Comparison of ENCODE assay signal across 27 cellular contexts in genomic region chr10:54826994-54827560, GRCh38. TPM values are rescaled to one million over a fixed set of nuclear protein-coding genes. Genes with fewer than 3 reads are reported as not detected.
"Had no signal": no experiment of that assay in that cellular context is flagged by ENCODE, and none has a peak within 500 bp of the region (broad histone marks: within the 10 kb centered on the region; RNA-seq: fewer than 3 reads in every experiment).

No MANE protein-coding gene starts in this region.

- H3K4me1 ChIP-seq: ascending aorta had no signal

- H3K27ac ChIP-seq: ascending aorta, cardiac muscle cell, VCaP had no signal

- ATAC-seq: activated CD8-positive, alpha-beta memory T cell treated with anti-CD3 and anti-CD28 coated beads, Interleukin-2, amount 10 ng/mL, durations not matched to agents 7 days and 5 days; activated CD8-positive, alpha-beta T cell treated with anti-CD3 and anti-CD28 coated beads, Interleukin-2, amount 10 ng/mL, durations not matched to agents 7 days and 5 days; activated naive CD8-positive, alpha-beta T cell treated with anti-CD3 and anti-CD28 coated beads, Interleukin-2, amount 50 U/mL, for 24 hours had no signal

- DNase-seq: activated B cell treated with CpG ODN at 0.5 μM for 24 hours; activated CD4-positive, alpha-beta memory T cell treated with anti-CD3 and anti-CD28 coated beads, Interleukin-2, amount 10 ng/mL, durations not matched to agents 7 days and 5 days; activated CD4-positive, alpha-beta T cell treated with anti-CD3 and anti-CD28 coated beads for 4 hours; activated CD4-positive, alpha-beta T cell treated with anti-CD3 and anti-CD28 coated beads, Interleukin-2, amount 10 ng/mL, durations not matched to agents 7 days and 5 days; activated CD4-positive, alpha-beta T cell treated with anti-CD3 and anti-CD28 coated beads, Interleukin-2, amount 50 U/mL, for 48 hours; activated CD4-positive, CD25-positive, alpha-beta regulatory T cell treated with anti-CD3 and anti-CD28 coated beads, Interleukin-2, amount 50 U/mL, for 72 hours; activated CD8-positive, alpha-beta memory T cell treated with anti-CD3 and anti-CD28 coated beads for 24 hours; activated CD8-positive, alpha-beta memory T cell treated with anti-CD3 and anti-CD28 coated beads, Interleukin-2, amount 10 ng/mL, durations not matched to agents 7 days and 5 days; activated CD8-positive, alpha-beta memory T cell treated with anti-CD3 and anti-CD28 coated beads, Interleukin-2, amount 50 U/mL, for 48 hours; activated CD8-positive, alpha-beta T cell treated with anti-CD3 and anti-CD28 coated beads, Interleukin-2, amount 10 ng/mL, durations not matched to agents 7 days and 5 days; activated effector memory CD4-positive, alpha-beta T cell treated with Interleukin-2 at 50 U/mL for 16 hours; activated gamma-delta T cell; activated naive CD4-positive, alpha-beta T cell treated with anti-CD3 and anti-CD28 coated beads, Interleukin-2, amount 10 ng/mL, durations not matched to agents 7 days and 5 days; activated naive CD4-positive, alpha-beta T cell treated with Interleukin-2 at 50 U/mL for 16 hours; activated naive CD8-positive, alpha-beta T cell treated with anti-CD3 and anti-CD28 coated beads, Interleukin-2, amount 10 ng/mL, durations not matched to agents 7 days and 5 days; activated naive CD8-positive, alpha-beta T cell treated with anti-CD3 and anti-CD28 coated beads, Interleukin-2, amount 50 U/mL, for 24 hours; activated T-cell treated with anti-CD3 and anti-CD28 coated beads, Interleukin-2, amount 50 U/mL, for 24 hours; activated T-cell treated with anti-CD3 and anti-CD28 coated beads, Interleukin-2, amount 50 U/mL, for 48 hours; amygdala; anterior cingulate cortex; central memory CD4-positive, alpha-beta T cell; T-helper 2 cell; T-helper 9 cell had no signal

- H3K27me3 ChIP-seq: ascending aorta, cardiac muscle cell had no signal

- H3K9me3 ChIP-seq: ascending aorta had no signal

- H3K36me3 ChIP-seq: ascending aorta, cardiac muscle cell had no signal

- H3K4me3 ChIP-seq: ascending aorta, cardiac muscle cell had no signal

RNA-seq across cellular contexts. Expression of gene PCDH15, which starts 26.0 kb away (rescaled TPM):
- total RNA-seq: activated B cell treated with CpG ODN at 0.5 μM for 24 hours; activated CD4-positive, alpha-beta memory T cell treated with anti-CD3 and anti-CD28 coated beads, Interleukin-2, amount 10 ng/mL, durations not matched to agents 7 days and 5 days; activated CD4-positive, alpha-beta T cell treated with anti-CD3 and anti-CD28 coated beads, Interleukin-2, amount 10 ng/mL, durations not matched to agents 7 days and 5 days; activated CD8-positive, alpha-beta memory T cell treated with anti-CD3 and anti-CD28 coated beads, Interleukin-2, amount 10 ng/mL, durations not matched to agents 7 days and 5 days; activated CD8-positive, alpha-beta T cell treated with anti-CD3 and anti-CD28 coated beads, Interleukin-2, amount 10 ng/mL, durations not matched to agents 7 days and 5 days; activated naive CD8-positive, alpha-beta T cell treated with anti-CD3 and anti-CD28 coated beads, Interleukin-2, amount 10 ng/mL, durations not matched to agents 7 days and 5 days; ascending aorta; bronchial epithelial cell had no signal
